18 cellular contexts compared by ENCODE assay signal in the genomic region with DNA sequence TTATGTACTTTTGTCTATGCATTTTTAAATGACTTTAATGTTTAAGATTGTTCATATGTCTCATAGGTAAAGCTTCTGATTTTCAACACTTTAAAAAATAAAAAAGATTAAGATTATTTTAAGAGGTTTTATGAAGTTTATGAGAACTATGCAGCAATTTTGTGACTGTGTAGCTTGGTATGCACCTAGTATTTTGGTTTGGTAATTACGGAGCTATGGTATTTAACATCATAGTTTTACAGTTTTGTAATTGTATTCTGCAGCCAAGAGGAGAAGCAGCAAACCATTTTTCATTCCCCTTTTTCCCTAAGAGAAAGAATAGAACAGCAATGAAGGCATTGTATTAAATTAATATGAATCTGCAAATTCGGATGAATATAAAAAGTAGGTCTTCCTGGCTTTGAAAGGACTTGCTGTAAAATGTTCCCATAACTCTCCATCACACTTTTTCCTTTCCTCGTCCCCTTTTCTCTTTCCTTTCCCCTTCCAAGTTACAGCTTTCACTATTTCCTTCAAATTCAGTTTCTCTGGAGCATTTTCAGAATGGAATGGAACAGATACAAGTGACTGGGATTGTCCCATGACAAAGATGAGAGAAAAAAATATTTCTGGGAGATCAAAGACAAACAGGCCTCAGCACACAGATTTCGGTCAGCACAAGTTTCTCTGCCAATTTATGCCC. TPM values are rescaled to one million over a fixed set of nuclear protein-coding genes. Genes with fewer than 3 reads are reported as not detected.
DNase-seq lines count a peak whose midpoint lies in the region; ATAC-seq and TF ChIP-seq lines count a peak whose summit lies in the region.
"Had no signal": no experiment of that assay in that cellular context is flagged by ENCODE, and none has a peak within 500 bp of the region (broad histone marks: within the 10 kb centered on the region; RNA-seq: fewer than 3 reads in every experiment).

No MANE protein-coding gene starts in this region.

- no peaks in the 10 kb centered on the region for H3K27me3 Mint-ChIP-seq in osteocyte (ENCODE audit: unreplicated experiment)
- H3K27me3 Mint-ChIP-seq: type B pancreatic cell had no signal

- peak overlapping the region; percentile 27 to 74 (median 54) for H3K27ac ChIP-seq in esophagus muscularis mucosa (replicated peaks in 1 of 4)
- H3K27ac ChIP-seq: left ventricle myocardium inferior had no signal

- no peak overlapping the region for H3K4me3 Mint-ChIP-seq in osteocyte (ENCODE audit: unreplicated experiment)
- H3K4me3 Mint-ChIP-seq: activated B cell treated with CpG ODN at 0.5 μM for 24 hours, type B pancreatic cell had no signal

- H3K27me3 ChIP-seq in esophagus muscularis mucosa = no peaks in the 10 kb centered on the region
- H3K27me3 ChIP-seq: BE2C had no signal

- POLR2A ChIA-PET in AG04449 (lab: Yijun Ruan, JAX) = no interaction called here

- H3K4me1 Mint-ChIP-seq in osteocyte (ENCODE audit: unreplicated experiment) = peaks cover 56% of the 10 kb centered on the region
- H3K4me1 Mint-ChIP-seq: activated B cell treated with CpG ODN at 0.5 μM for 24 hours had no signal

- no peaks in the 10 kb centered on the region for H3K9me3 ChIP-seq in esophagus muscularis mucosa
- H3K9me3 ChIP-seq: BE2C, left ventricle myocardium inferior had no signal

- peaks cover 3% of the 10 kb centered on the region for H3K36me3 Mint-ChIP-seq in osteocyte (ENCODE audit: unreplicated experiment)
- H3K36me3 Mint-ChIP-seq: type B pancreatic cell had no signal

- H3K36me3 ChIP-seq in esophagus muscularis mucosa = no peaks in the 10 kb centered on the region
- H3K36me3 ChIP-seq: BE2C, left ventricle myocardium inferior had no signal

- H3K9me3 Mint-ChIP-seq in osteocyte (ENCODE audit: unreplicated experiment) = peaks cover 4% of the 10 kb centered on the region
- H3K9me3 Mint-ChIP-seq: activated B cell treated with CpG ODN at 0.5 μM for 24 hours, type B pancreatic cell had no signal

- peak overlapping the region; percentile 90 for H3K27ac Mint-ChIP-seq in osteocyte (ENCODE audit: unreplicated experiment)
- H3K27ac Mint-ChIP-seq: activated B cell treated with CpG ODN at 0.5 μM for 24 hours, type B pancreatic cell had no signal

- CTCF ChIA-PET in AG04449 (lab: Yijun Ruan, JAX) = interaction anchor here (1.0 to 1.8 kb wide), 3 partner anchors 21 to 343 kb away, joined by 3 to 8 read pairs (median 6); no protein-coding TSS in a partner anchor

- peaks cover 0 to 34% (median 26%) of the 10 kb centered on the region in 4 donors for H3K4me1 ChIP-seq in esophagus muscularis mucosa
- H3K4me1 ChIP-seq: BE2C, left ventricle myocardium inferior had no signal

- WGBS in esophagus muscularis mucosa = 30% methylated on average over 4 of the region's 4 CpGs

- DNase-seq in AG04449 (ENCODE audit: low read depth, low spot score) (peak; percentile 56), HS-27A (ENCODE audit: low read depth) (peak; percentile 85), esophagus muscularis mucosa (ENCODE audit: extremely low spot score) (no peak), osteocyte (ENCODE audit: extremely low spot score, unreplicated experiment) (no peak), NCI-H446 treated with DMSO at 0.1 percent for 48 hours (lab: John Stamatoyannopoulos, UW) (no peak)
- no peak for DNase-seq in stimulated activated CD4-positive, alpha-beta T cell treated with anti-CD3 and anti-CD28 coated beads, Interleukin-4, amount 100 ng/mL, for 4 hours
- DNase-seq in effector CD4-positive, alpha-beta T cell = no peak
- DNase-seq: activated B cell treated with CpG ODN at 0.5 μM for 24 hours, BE2C, DND-41, head of caudate nucleus, left ventricle myocardium inferior, NCI-H1048, NCI-H2227 treated with DMSO at 0.1 percent for 48 hours, OCI-M1 had no signal

- TF ChIP-seq EP300 in esophagus muscularis mucosa (IDR thresholded peaks at IDR 0.05) = no peak

- TF ChIP-seq POLR2A in esophagus muscularis mucosa (IDR thresholded peaks at IDR 0.05; ENCODE audit: low read depth) = no peak

- ATAC-seq in HG03196 (IDR thresholded peaks at IDR 0.05; ENCODE audit: unreplicated experiment) = no peak

- H3K4me3 ChIP-seq in AG04449 (ENCODE audit: low read depth, low read length) (no peak overlapping the region), esophagus muscularis mucosa (no peak overlapping the region)
- H3K4me3 ChIP-seq: left ventricle myocardium inferior had no signal

- intact Hi-C loops in esophagus muscularis mucosa (cut with DNase I) = no loop called here

- TF ChIP-seq CTCF in AG04449 (IDR thresholded peaks at IDR 0.05; ENCODE audit: insufficient read depth, low read length, missing control alignments) = no peak
- no peak for TF ChIP-seq CTCF in esophagus muscularis mucosa (IDR thresholded peaks at IDR 0.05)
- no peak for TF ChIP-seq CTCF in osteocyte (IDR thresholded peaks at IDR 0.05)

RNA-seq across cellular contexts. Expression of gene PIEZO2, which starts 26.0 kb away (rescaled TPM):
- 1 to 10 TPM; 2.4 to 5.2 (median 3.3) TPM for total RNA-seq in esophagus muscularis mucosa
- 134 and 139 TPM in 2 replicates for total RNA-seq in osteocyte
- total RNA-seq: activated B cell treated with CpG ODN at 0.5 μM for 24 hours, HT-29 had no signal

Comparison
In these comparisons a context has a peak if more than half of its experiments do, and no peak if none do; other contexts are left out.
1. DNase-seq: peak in AG04449 (single experiment) and HS-27A (single experiment); none in esophagus muscularis mucosa (single experiment), osteocyte (single experiment), stimulated activated CD4-positive, alpha-beta T cell treated with anti-CD3 and anti-CD28 coated beads, Interleukin-4, amount 100 ng/mL, for 4 hours (0 of 2), effector CD4-positive, alpha-beta T cell (single experiment) and NCI-H446 treated with DMSO at 0.1 percent for 48 hours (single experiment).
2. RNA of gene PIEZO2, which starts 26.0 kb away (total RNA-seq): 134 to 139 TPM in osteocyte; 2.4 to 5.2 TPM in esophagus muscularis mucosa; every median in the first group is over 10 times any median in the second.